In genomic region chr6:148780918-148781436, GRCh38 we compare ENCODE assay signal across 15 cellular contexts. TPM values are rescaled to one million over a fixed set of nuclear protein-coding genes. Genes with fewer than 3 reads are reported as not detected.
DNase-seq lines count a peak whose midpoint lies in the region; ATAC-seq and TF ChIP-seq lines count a peak whose summit lies in the region.
"Had no signal": no experiment of that assay in that cellular context is flagged by ENCODE, and none has a peak within 500 bp of the region (broad histone marks: within the 10 kb centered on the region; RNA-seq: fewer than 3 reads in every experiment).

No MANE protein-coding gene starts in this region.

- no peak overlapping the region for H3K4me3 ChIP-seq in CD8-positive, alpha-beta memory T cell (ENCODE audit: low read length)
- H3K4me3 ChIP-seq in MM.1S (ENCODE audit: low read length) (no peak overlapping the region), SJCRH30 (no peak overlapping the region)
- H3K4me3 ChIP-seq: BLaER1 treated with 17β-estradiol and CSF1 and Interleukin-3, amounts not matched to agents 10 nM and 100 nM had no signal

- H3K9ac ChIP-seq in MM.1S (ENCODE audit: low read length), result no peak overlapping the region
- H3K9ac ChIP-seq: BLaER1 treated with 17β-estradiol and CSF1 and Interleukin-3, amounts not matched to agents 10 nM and 100 nM had no signal

- H3K27ac ChIP-seq in CD8-positive, alpha-beta memory T cell (ENCODE audit: low read depth, low read length), result no peak overlapping the region
- H3K27ac ChIP-seq in MM.1S (ENCODE audit: low read length), result no peak overlapping the region
- H3K27ac ChIP-seq in SJCRH30, result no peak overlapping the region
- H3K27ac ChIP-seq: BLaER1 treated with 17β-estradiol and CSF1 and Interleukin-3, amounts not matched to agents 10 nM and 100 nM had no signal

- peaks cover 0 to 2% of the 10 kb centered on the region in 2 donors for H3K27me3 Mint-ChIP-seq in CD8-positive, alpha-beta memory T cell
- H3K27me3 Mint-ChIP-seq in IgD-negative memory B cell, result no peaks in the 10 kb centered on the region

- no peak for TF ChIP-seq CTCF in MM.1S (IDR thresholded peaks at IDR 0.05; ENCODE audit: low read length)

- peaks cover 3% of the 10 kb centered on the region for H3K4me1 ChIP-seq in CD8-positive, alpha-beta memory T cell (ENCODE audit: insufficient read depth, low read length)
- H3K4me1 ChIP-seq in MM.1S (ENCODE audit: low read length) (no peaks in the 10 kb centered on the region), SJCRH30 (no peaks in the 10 kb centered on the region)

- no peaks in the 10 kb centered on the region for H3K9me2 ChIP-seq in MM.1S (replicated peaks; ENCODE audit: insufficient read depth, low read length)

- H2AFZ ChIP-seq in MM.1S (ENCODE audit: low read length), result no peak overlapping the region

- CTCF ChIA-PET in CD8-positive, alpha-beta memory T cell (lab: Charles Lee), result interaction anchor here (0.9 to 1.5 kb wide), 5 partner anchors 9 to 33 kb away, joined by 3 to 7 read pairs (median 4); no protein-coding TSS in a partner anchor

- ATAC-seq in GM19035 (IDR thresholded peaks at IDR 0.05; ENCODE audit: unreplicated experiment) (peak; percentile 88), HG02763 (IDR thresholded peaks at IDR 0.05; ENCODE audit: unreplicated experiment) (peak; percentile 85)
- ATAC-seq: HCT116, SK-N-SH treated with all-trans-retinoic acid at 6 μM for 48 hours had no signal

- H3K36me3 Mint-ChIP-seq in CD8-positive, alpha-beta memory T cell, result no peaks in the 10 kb centered on the region
- H3K36me3 Mint-ChIP-seq in IgD-negative memory B cell, result peaks cover 5% of the 10 kb centered on the region
- H3K36me3 Mint-ChIP-seq: mesothelial cell of epicardium had no signal

- H4K20me1 ChIP-seq in MM.1S (ENCODE audit: insufficient read depth, low read length), result no peaks in the 10 kb centered on the region

- H3K27ac Mint-ChIP-seq in CD8-positive, alpha-beta memory T cell, result peak overlapping the region; percentile 32 to 91 (median 83)
- peak overlapping the region; percentile 4 to 80 (median 12) for H3K27ac Mint-ChIP-seq in IgD-negative memory B cell
- H3K27ac Mint-ChIP-seq: mesothelial cell of epicardium had no signal

- H3K36me3 ChIP-seq in CD8-positive, alpha-beta memory T cell (ENCODE audit: insufficient read depth, low read length), result no peaks in the 10 kb centered on the region
- H3K36me3 ChIP-seq in MM.1S (replicated peaks; ENCODE audit: insufficient read depth, low read length) (no peaks in the 10 kb centered on the region), SJCRH30 (no peaks in the 10 kb centered on the region; the same call in 1 of the 2 replicates)

- H3K4me3 Mint-ChIP-seq in CD8-positive, alpha-beta memory T cell, result peak overlapping the region; percentile 34 to 84 (median 73)
- H3K4me3 Mint-ChIP-seq in IgD-negative memory B cell, result peak overlapping the region; percentile 8 to 86 (median 82)
- H3K4me3 Mint-ChIP-seq: mesothelial cell of epicardium had no signal

- DNase-seq in CD8-positive, alpha-beta memory T cell, result no peak
- DNase-seq in MM.1S, result no peak
- DNase-seq in stimulated activated CD4-positive, alpha-beta T cell treated with anti-CD3 and anti-CD28 coated beads, Interleukin-4, amount 100 ng/mL, for 1 hour, result no peak
- no peak for DNase-seq in SJCRH30
- DNase-seq in activated CD4-positive, alpha-beta T cell treated with anti-CD3 and anti-CD28 coated beads, Interleukin-2, amount 50 U/mL, for 1 hour, result no peak
- DNase-seq: NCI-H2029; stimulated activated CD4-positive, alpha-beta T cell treated with anti-CD3 and anti-CD28 coated beads, Interleukin-12 subunit alpha, Interleukin-12 subunit beta, amount 100 ng/mL, for 4 hours; trophoblast cell had no signal

- H3K27me3 ChIP-seq in CD8-positive, alpha-beta memory T cell (ENCODE audit: insufficient read depth, low read length, poor library complexity, severe bottlenecking), result no peaks in the 10 kb centered on the region
- H3K27me3 ChIP-seq in MM.1S (replicated peaks; ENCODE audit: insufficient read depth, low read length), result no peaks in the 10 kb centered on the region
- H3K27me3 ChIP-seq in SJCRH30, result no peaks in the 10 kb centered on the region
- H3K27me3 ChIP-seq: BLaER1 treated with 17β-estradiol and CSF1 and Interleukin-3, amounts not matched to agents 10 nM and 100 nM had no signal

- H3K9me3 Mint-ChIP-seq in CD8-positive, alpha-beta memory T cell, result no peaks in the 10 kb centered on the region
- no peaks in the 10 kb centered on the region for H3K9me3 Mint-ChIP-seq in IgD-negative memory B cell
- H3K9me3 Mint-ChIP-seq: mesothelial cell of epicardium had no signal

- no peak overlapping the region for H3K4me2 ChIP-seq in MM.1S (ENCODE audit: low read depth, low read length)
- H3K4me2 ChIP-seq: BLaER1 treated with 17β-estradiol and CSF1 and Interleukin-3, amounts not matched to agents 10 nM and 100 nM had no signal

- H3F3A ChIP-seq in MM.1S (ENCODE audit: insufficient read depth, low read length), result no peaks in the 10 kb centered on the region

- no peaks in the 10 kb centered on the region for H3K79me2 ChIP-seq in MM.1S (ENCODE audit: low read length)

- H3K9me3 ChIP-seq in CD8-positive, alpha-beta memory T cell (ENCODE audit: low read length), result no peaks in the 10 kb centered on the region
- no peaks in the 10 kb centered on the region for H3K9me3 ChIP-seq in MM.1S (replicated peaks; ENCODE audit: insufficient read depth, low read length)
- no peaks in the 10 kb centered on the region for H3K9me3 ChIP-seq in SJCRH30 (replicated peaks)

- POLR2A ChIA-PET in CD8-positive, alpha-beta memory T cell (lab: Charles Lee), result interaction anchor here (0.9 kb wide), 1 partner anchor 20 kb away, joined by 3 read pairs; no protein-coding TSS in a partner anchor

- peaks cover 14 to 35% (median 30%) of the 10 kb centered on the region in 3 donors for H3K4me1 Mint-ChIP-seq in CD8-positive, alpha-beta memory T cell
- H3K4me1 Mint-ChIP-seq in IgD-negative memory B cell, result peaks cover 27 to 40% (median 39%) of the 10 kb centered on the region in 3 donors

RNA-seq across cellular contexts. Expression of gene UST, which starts 34.1 kb away (rescaled TPM):
- 1 to 10 TPM; 6.4 to 7.8 TPM for total RNA-seq in CD8-positive, alpha-beta memory T cell
- 2.4 TPM for polyA plus RNA-seq in CD8-positive, alpha-beta memory T cell
- 1.3 TPM for polyA plus RNA-seq in IgD-negative memory B cell
- total RNA-seq in SJCRH30 (2014; rRNA removed; shearing (Covaris generic)), result 24.2 and 28.9 TPM in 2 replicates
